9 cellular contexts compared by ENCODE assay signal in genomic region chr11:134411887-134412507, GRCh38. TPM values are rescaled to one million over a fixed set of nuclear protein-coding genes. Genes with fewer than 3 reads are reported as not detected.
DNase-seq lines count a peak whose midpoint lies in the region; ATAC-seq lines count a peak whose summit lies in the region.
"Had no signal": no experiment of that assay in that cellular context is flagged by ENCODE, and none has a peak within 500 bp of the region (broad histone marks: within the 10 kb centered on the region; RNA-seq: fewer than 3 reads in every experiment).

B3GAT1 (minus strand) TSS chr11:134412242; CDS start chr11:134387659, 24,583 bp downstream.

- no peak within 1 kb of the TSS for H3K27ac Mint-ChIP-seq in memory B cell

- peak within 1 kb of the TSS; percentile 56 for H3K4me3 ChIP-seq in urinary bladder (ENCODE audit: low read depth, low read length)

- under 1% methylated on average over 65 of the region's 92 CpGs for WGBS in urinary bladder

- no peaks in the 10 kb centered on the region for H3K9me3 Mint-ChIP-seq in memory B cell

- H3K27me3 Mint-ChIP-seq in memory B cell, result peaks cover 42% of the 10 kb centered on the region

- no peaks in the 10 kb centered on the region for H3K36me3 ChIP-seq in urinary bladder (ENCODE audit: insufficient read depth)

- DNase-seq in left cardiac atrium, result no peak
- DNase-seq in Right ventricle myocardium superior, result no peak
- DNase-seq in memory B cell (ENCODE audit: low spot score in 2 of 2), result no peak
- no peak for DNase-seq in AG08395 (ENCODE audit: low spot score)

- ATAC-seq in left cardiac atrium (peak; percentile 16 to 51), Right ventricle myocardium superior (ENCODE audit: poor library complexity) (no peak), memory B cell (ENCODE audit: low read depth) (no peak), HG02798 (IDR thresholded peaks at IDR 0.05; ENCODE audit: poor library complexity, unreplicated experiment) (no peak), HG03469 (IDR thresholded peaks at IDR 0.05; ENCODE audit: unreplicated experiment) (no peak)

- no peaks in the 10 kb centered on the region for H3K4me1 ChIP-seq in urinary bladder (ENCODE audit: insufficient read depth)

- H3K4me3 Mint-ChIP-seq in memory B cell, result peak within 1 kb of the TSS; percentile 68

- peaks cover 16% of the 10 kb centered on the region for H3K4me1 Mint-ChIP-seq in memory B cell

- H3K27ac ChIP-seq in angular gyrus (ENCODE audit: low read depth, low read length) (peak within 1 kb of the TSS; percentile 96), urinary bladder (ENCODE audit: low read depth) (no peak within 1 kb of the TSS)

- no peaks in the 10 kb centered on the region for H3K36me3 Mint-ChIP-seq in memory B cell

- intact Hi-C loops in left cardiac atrium (cut with DNase I) (no loop called here), Right ventricle myocardium superior (cut with DNase I) (no loop called here)

RNA-seq across cellular contexts. Expression of gene B3GAT1, which starts in this region (rescaled TPM):
- under 1 TPM; 0.08 to 0.35 TPM for total RNA-seq in left cardiac atrium
- 0.11 TPM for total RNA-seq in Right ventricle myocardium superior
- 0.32 TPM for total RNA-seq in urinary bladder
- polyA plus RNA-seq in urinary bladder, result 0.34 TPM
- total RNA-seq: endothelial cell of umbilical vein had no signal

Comparison
In these comparisons a context has a peak if more than half of its experiments do, and no peak if none do; other contexts are left out.
1. Peak in ATAC-seq in left cardiac atrium; RNA of the gene not detected or under 1 TPM.